ENCODE assay signal across 25 cellular contexts in the genomic region with DNA sequence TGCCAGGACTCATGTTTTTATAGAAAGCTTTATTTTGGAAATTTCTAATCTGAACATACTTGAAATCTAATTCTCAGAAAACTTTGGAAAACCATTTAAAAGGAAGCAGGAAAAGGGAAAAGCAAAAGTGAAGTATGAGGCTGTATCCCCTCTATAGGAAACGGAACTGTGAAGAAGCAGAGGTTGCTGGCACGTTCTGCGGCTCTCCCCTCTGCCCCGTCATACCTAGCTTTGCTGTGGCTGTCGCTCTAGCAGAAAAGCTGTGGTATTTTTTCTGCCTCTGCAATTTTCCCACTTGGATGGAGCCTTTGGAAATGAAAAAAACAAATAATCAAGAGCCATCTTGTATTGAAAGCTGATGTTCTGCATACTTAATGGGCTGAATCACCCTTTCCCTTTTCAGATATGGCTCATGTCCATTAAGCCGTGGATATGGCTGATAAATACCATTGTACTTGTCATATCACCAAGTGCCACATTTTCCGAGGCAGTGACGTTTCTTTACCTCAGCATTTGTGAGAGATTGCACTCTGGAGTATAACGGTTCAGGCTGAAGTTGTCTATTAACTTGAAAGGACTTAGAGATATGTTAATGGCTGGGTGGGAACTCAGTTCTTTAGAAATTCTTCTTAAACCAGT.
DNase-seq lines count a peak whose midpoint lies in the region; ATAC-seq and TF ChIP-seq lines count a peak whose summit lies in the region.
"Had no signal": no experiment of that assay in that cellular context is flagged by ENCODE, and none has a peak within 500 bp of the region (broad histone marks: within the 10 kb centered on the region; RNA-seq: fewer than 3 reads in every experiment).

No MANE protein-coding gene starts in this region.

- H3K27ac ChIP-seq in right atrium auricular region, result peak overlapping the region in 1 of 2 donors; percentile 0
- H3K27ac ChIP-seq in cingulate gyrus (ENCODE audit: low read depth, low read length), result peak overlapping the region; percentile 47
- peak overlapping the region; percentile 48 to 72 for H3K27ac ChIP-seq in tibial artery
- H3K27ac ChIP-seq: esophagus muscularis mucosa, prostate gland, RWPE1 had no signal

- POLR2A ChIA-PET in GM10248 (lab: Yijun Ruan, JAX), result no interaction called here

- TF ChIP-seq CTCF in right atrium auricular region (IDR thresholded peaks at IDR 0.05), result no peak
- TF ChIP-seq CTCF in tibial artery (IDR thresholded peaks at IDR 0.05), result no peak
- no peak for TF ChIP-seq CTCF in GM10248 (IDR thresholded peaks at IDR 0.05; ENCODE audit: control extremely low read depth, extremely low read depth, low read depth, missing control alignments)

- intact Hi-C loops in left ventricle myocardium superior (cut with micrococcal nuclease), result no loop called here
- intact Hi-C loops in tibial artery (cut with DNase I; ENCODE audit: low total_unique reads), result loop anchor here (10.0 kb wide), 1 partner anchor 108 kb away; no protein-coding TSS in a partner anchor

- H3K4me1 ChIP-seq in right atrium auricular region (no peaks in the 10 kb centered on the region), tibial artery (peaks cover 0 to 26% (median 11%) of the 10 kb centered on the region in 4 donors)
- H3K4me1 ChIP-seq: BE2C, esophagus muscularis mucosa, prostate gland had no signal

- ATAC-seq in left ventricle myocardium superior, result no peak
- ATAC-seq: T-helper 17 cell had no signal

- CTCF ChIA-PET in GM10248 (lab: Yijun Ruan, JAX), result interaction anchor here (0.7 to 7.8 kb wide), 18 partner anchors 9 to 385 kb away, joined by 3 to 174 read pairs (median 4); no protein-coding TSS in a partner anchor

- H3K4me3 ChIP-seq in right atrium auricular region (peak overlapping the region in 1 of 2 donors; percentile 19), tibial artery (peak overlapping the region; percentile 23 to 25)
- H3K4me3 ChIP-seq: esophagus muscularis mucosa, prostate gland had no signal

- peak; percentile 59 for DNase-seq in right atrium auricular region (ENCODE audit: low spot score)
- no peak for DNase-seq in left ventricle myocardium superior
- DNase-seq in hepatic stellate cell (ENCODE audit: low spot score), result peak; percentile 14
- DNase-seq in tibial artery, result no peak
- no peak for DNase-seq in activated CD4-positive, alpha-beta T cell treated with anti-CD3 and anti-CD28 coated beads for 48 hours
- no peak for DNase-seq in NCI-H1436 (lab: John Stamatoyannopoulos, UW)
- no peak for DNase-seq in GM10248 (ENCODE audit: extremely low spot score)
- DNase-seq: activated CD4-positive, alpha-beta T cell treated with anti-CD3 and anti-CD28 coated beads, Interleukin-2, amount 10 ng/mL, durations not matched to agents 24 days and 14 days; activated naive CD4-positive, alpha-beta T cell treated with anti-CD3 and anti-CD28 coated beads for 36 hours; activated T-cell treated with anti-CD3 and anti-CD28 coated beads, Interleukin-2, amount 50 U/mL, for 48 hours; amniotic stem cell; BE2C; DMS153; effector CD4-positive, alpha-beta T cell; GDM1; NCI-H187 treated with DMSO at 0.1 percent for 48 hours; NCI-H526 treated with DMSO at 0.1 percent for 48 hours; small intestine; stimulated activated CD4-positive, alpha-beta T cell treated with anti-CD3 and anti-CD28 coated beads, Interleukin-1b, Interleukin-23, amount 100 ng/mL, for 48 hours; T-helper 17 cell had no signal

- H3K9me3 ChIP-seq in right atrium auricular region, result no peaks in the 10 kb centered on the region
- no peaks in the 10 kb centered on the region for H3K9me3 ChIP-seq in tibial artery
- H3K9me3 ChIP-seq: BE2C, esophagus muscularis mucosa, prostate gland, SK-N-SH had no signal

- H3K36me3 ChIP-seq in right atrium auricular region (no peaks in the 10 kb centered on the region), tibial artery (no peaks in the 10 kb centered on the region)
- H3K36me3 ChIP-seq: BE2C, esophagus muscularis mucosa, prostate gland had no signal

- H3K27me3 ChIP-seq in right atrium auricular region (no peaks in the 10 kb centered on the region), tibial artery (no peaks in the 10 kb centered on the region)
- H3K27me3 ChIP-seq: BE2C, esophagus muscularis mucosa had no signal

Comparison
In these comparisons a context has a peak if more than half of its experiments do, and no peak if none do; other contexts are left out.
1. DNase-seq: peak in right atrium auricular region (single experiment) and hepatic stellate cell (single experiment); none in left ventricle myocardium superior (single experiment), tibial artery (0 of 2), activated CD4-positive, alpha-beta T cell treated with anti-CD3 and anti-CD28 coated beads for 48 hours (single experiment), NCI-H1436 (single experiment) and GM10248 (single experiment).